ENCODE assay signal across 8 cellular contexts in genomic region chr14:54572316-54572715, GRCh38. TPM values are rescaled to one million over a fixed set of nuclear protein-coding genes. Genes with fewer than 3 reads are reported as not detected.
DNase-seq lines count a peak whose midpoint lies in the region; ATAC-seq and TF ChIP-seq lines count a peak whose summit lies in the region.

No MANE protein-coding gene starts in this region.

- H3K9me3 ChIP-seq in smooth muscle cell (replicated peaks; ENCODE audit: low read depth), result no peaks in the 10 kb centered on the region

- intact Hi-C loops in lower leg skin (cut with DNase I; ENCODE audit: low total_unique reads), result no loop called here

- 83% methylated on average over 2 of the region's 2 CpGs for WGBS in smooth muscle cell (ENCODE audit: low lambda C conversion rate)
- 97 to 98% methylated on average over 2 of the region's 2 CpGs for WGBS in lower leg skin, 2 donors

- peaks cover 95% of the 10 kb centered on the region for H3K79me2 ChIP-seq in smooth muscle cell (ENCODE audit: low read depth)

- peaks cover 18% of the 10 kb centered on the region for H3F3A ChIP-seq in smooth muscle cell (ENCODE audit: low read depth)

- no peak overlapping the region for H3K4me3 ChIP-seq in smooth muscle cell
- H3K4me3 ChIP-seq in lower leg skin (ENCODE audit: low read depth, poor library complexity, severe bottlenecking), result no peak overlapping the region

- TF ChIP-seq CTCF in smooth muscle cell (IDR thresholded peaks at IDR 0.05; ENCODE audit: borderline replicate concordance, insufficient read depth, poor library complexity, severe bottlenecking) (peak; percentile 53), lower leg skin (IDR thresholded peaks at IDR 0.05) (no peak)

- DNase-seq in activated CD4-positive, alpha-beta T cell treated with anti-CD3 and anti-CD28 coated beads for 48 hours, result peak; percentile 40
- DNase-seq in activated CD4-positive, alpha-beta T cell treated with anti-CD3 and anti-CD28 coated beads for 1 hour, result no peak
- DNase-seq in NAMALWA (ENCODE audit: low spot score) (peak; percentile 44), cerebellar cortex (ENCODE audit: low spot score) (peak; percentile 56), smooth muscle cell (lab: John Stamatoyannopoulos, UW; ENCODE audit: unreplicated experiment) (no peak), lower leg skin (ENCODE audit: low spot score in 2 of 2) (no peak), AG08396 (ENCODE audit: low spot score) (no peak)

- peaks cover 10% of the 10 kb centered on the region for H3K4me1 ChIP-seq in smooth muscle cell (ENCODE audit: low read depth)

- no peak overlapping the region for H3K27ac ChIP-seq in smooth muscle cell (ENCODE audit: low read depth)

- no peaks in the 10 kb centered on the region for H3K27me3 ChIP-seq in smooth muscle cell (ENCODE audit: low read depth)

- TF ChIP-seq POLR2A in lower leg skin (IDR thresholded peaks at IDR 0.05), result no peak

- no peak overlapping the region for H3K4me2 ChIP-seq in smooth muscle cell

- no peak overlapping the region for H2AFZ ChIP-seq in smooth muscle cell (ENCODE audit: low read depth)

- no peaks in the 10 kb centered on the region for H3K36me3 ChIP-seq in smooth muscle cell (ENCODE audit: low read depth)

- H3K9ac ChIP-seq in smooth muscle cell (ENCODE audit: low read depth), result no peak overlapping the region

- peaks cover 82% of the 10 kb centered on the region for H4K20me1 ChIP-seq in smooth muscle cell (ENCODE audit: low read depth)

- no peak for ATAC-seq in HG03439 (IDR thresholded peaks at IDR 0.05; ENCODE audit: unreplicated experiment)

RNA-seq across cellular contexts. Expression of gene SAMD4A, which starts 5.4 kb away (rescaled TPM):
- total RNA-seq in smooth muscle cell (36.7 and 52.3 TPM in 2 replicates), lower leg skin (10 to 100 TPM in 3 of 4 donors, 1 to 10 TPM in 1; 7.9 to 18.7 (median 14.4) TPM)
- polyA plus RNA-seq in smooth muscle cell, result 9.2 and 17.6 TPM in 2 replicates

Comparison
In these comparisons a context has a peak if more than half of its experiments do, and no peak if none do; other contexts are left out.
1. DNase-seq: peak in activated CD4-positive, alpha-beta T cell treated with anti-CD3 and anti-CD28 coated beads for 48 hours (single experiment), NAMALWA (single experiment) and cerebellar cortex (single experiment); none in activated CD4-positive, alpha-beta T cell treated with anti-CD3 and anti-CD28 coated beads for 1 hour (single experiment), smooth muscle cell (single experiment), lower leg skin (0 of 2) and AG08396 (single experiment).